In the genomic region with DNA sequence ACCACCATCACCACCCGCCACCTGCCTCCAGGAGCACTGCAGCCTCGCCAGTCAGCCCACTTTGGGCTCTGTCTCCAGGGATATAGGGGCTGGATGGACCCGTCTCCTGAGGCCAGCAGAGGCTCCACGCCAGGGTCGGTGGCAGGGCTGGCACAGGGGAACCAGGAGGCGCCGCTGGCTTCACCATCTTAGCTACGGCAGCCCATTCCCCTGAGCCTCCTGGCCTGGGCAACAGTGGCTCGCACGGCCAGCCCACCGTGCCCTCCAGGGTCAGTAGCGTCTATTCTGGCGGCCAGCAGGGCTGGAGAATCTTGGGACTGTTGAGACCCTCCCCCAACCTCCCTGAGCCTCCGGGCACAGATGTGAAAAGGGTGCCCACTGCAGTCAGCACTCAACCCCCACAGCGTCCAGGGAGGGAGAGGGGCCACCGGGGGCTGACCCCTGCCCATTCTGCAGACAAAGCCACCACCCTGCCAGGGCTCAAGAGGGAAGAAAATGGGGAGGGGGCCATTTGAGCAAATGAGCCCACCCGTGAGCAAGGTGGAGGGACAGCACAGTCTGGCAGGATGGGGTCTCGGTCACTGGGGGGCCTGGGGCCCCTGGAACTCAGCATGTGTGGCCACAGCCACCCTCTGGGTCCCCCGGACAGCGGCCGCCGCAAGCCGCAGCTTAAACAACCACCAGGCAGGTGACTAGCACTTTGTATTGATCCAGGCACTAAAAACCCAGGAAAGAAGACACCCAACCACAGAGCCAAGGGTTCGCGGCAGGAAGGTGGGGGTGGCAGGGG, we compare ENCODE assay signal across 1 cellular context.
TF ChIP-seq lines count a peak whose summit lies in the region.

No MANE protein-coding gene starts in this region.

TF ChIP-seq in HEK293, 187 proteins besides CTCF, POLR2A, EP300 and RAD21 (continued from another document):
- TF ChIP-seq BCL11B (tag by site-specific recombination; IDR thresholded peaks at IDR 0.05; ENCODE audit: low read depth), result no peak
TF ChIP-seq in HEK293: peak in this region for 1.
